In genomic region chr1:89198500-89199072, GRCh38 we compare ENCODE assay signal across 8 cellular contexts. TPM values are rescaled to one million over a fixed set of nuclear protein-coding genes. Genes with fewer than 3 reads are reported as not detected.
A peak's percentile ranks its signal among the peaks of the same experiment; 100 is the strongest.
DNase-seq lines count a peak whose midpoint lies in the region; ATAC-seq and TF ChIP-seq lines count a peak whose summit lies in the region.

Gene GBP4 (minus strand): TSS chr1:89198942. CDS start chr1:89198834, 108 bp downstream.

- dilution Hi-C loops in mammary epithelial cell (cut with HindIII; ENCODE audit: low sequenced_read_pairs): no loop called here

- no peaks in the 10 kb centered on the region for H4K20me1 ChIP-seq in mammary epithelial cell (ENCODE audit: insufficient read depth, low read length)

- peak; percentile 68 for ATAC-seq in GM18868 (IDR thresholded peaks at IDR 0.05; ENCODE audit: unreplicated experiment)
- peak; percentile 39 for ATAC-seq in HG03064 (IDR thresholded peaks at IDR 0.05; ENCODE audit: low read depth, unreplicated experiment)
- ATAC-seq in right lobe of liver: peak; percentile 82 to 87 (median 83)

- TF ChIP-seq CTCF in WI38 (IDR thresholded peaks at IDR 0.05; ENCODE audit: low read depth, low read length) (no peak), mammary epithelial cell (conservative IDR thresholded peaks at IDR 0.05 in 1 of 2, IDR thresholded peaks at IDR 0.05 in 1 of 2; ENCODE audit: extremely low read depth in 1 of 2, insufficient read depth in 1 of 2, low read depth in 1 of 2, low read length in 2 of 2) (no peak), right lobe of liver (IDR thresholded peaks at IDR 0.05) (no peak)

- no peak within 1 kb of the TSS for H3K9ac ChIP-seq in mammary epithelial cell (ENCODE audit: insufficient read depth, low read length)

- H3K4me1 ChIP-seq in mammary epithelial cell (ENCODE audit: insufficient read depth, low read length) (no peaks in the 10 kb centered on the region), right lobe of liver (peaks cover 0 to 6% (median 0%) of the 10 kb centered on the region in 4 donors)

- 45% methylated on average over 20 of the region's 20 CpGs for WGBS in mammary epithelial cell (ENCODE audit: low coverage, missing lambda C conversion rate)
- WGBS in right lobe of liver (ENCODE audit: insufficient coverage, low coverage, low lambda C conversion rate, missing lambda C conversion rate): under 1% methylated on average over 15 of the region's 20 CpGs

- intact Hi-C loops in mammary epithelial cell (cut with micrococcal nuclease) (no loop called here), right lobe of liver (cut with DNase I) (no loop called here)

- in situ Hi-C loops in mammary epithelial cell (cut with MboI; ENCODE audit: low sequenced_read_pairs in 2 of 2): no loop called here

- CTCF ChIA-PET in mammary epithelial cell (lab: Charles Lee; ENCODE audit: low non-redundant PET): no interaction called here

- peak; percentile 25 for DNase-seq in mammary epithelial cell
- peak; percentile 49 to 72 (median 52) for DNase-seq in right lobe of liver
- peak; percentile 9 to 26 (median 15) for DNase-seq in stimulated activated CD4-positive, alpha-beta T cell treated with anti-CD3 and anti-CD28 coated beads, TNF-alpha, amount 100 ng/mL, for 4 hours (ENCODE audit: low read depth in 3 of 3)
- DNase-seq in cortex of kidney (lab: John Stamatoyannopoulos, UW): no peak
- no peak for DNase-seq in GF-D8 (lab: John Stamatoyannopoulos, UW)

- H3K4me2 ChIP-seq in mammary epithelial cell (ENCODE audit: insufficient read depth, low read depth, low read length): peak within 1 kb of the TSS; percentile 80

- no peak within 1 kb of the TSS for H3K27ac ChIP-seq in mammary epithelial cell (ENCODE audit: insufficient read depth, low read depth, low read length)
- H3K27ac ChIP-seq in right lobe of liver: peak within 1 kb of the TSS; percentile 74 to 84 (median 81)

- BruUV-seq in mammary epithelial cell (replicated peaks; lab: Mats Ljungman, UMichigan): no TSS peak

- H3K27me3 ChIP-seq in mammary epithelial cell (ENCODE audit: insufficient read depth, low read length) (no peaks in the 10 kb centered on the region), right lobe of liver (no peaks in the 10 kb centered on the region)

- no peaks in the 10 kb centered on the region for H3K36me3 ChIP-seq in mammary epithelial cell (ENCODE audit: insufficient read depth, low read length)
- H3K36me3 ChIP-seq in right lobe of liver: peaks cover 0 to 11% (median 0%) of the 10 kb centered on the region in 4 donors

- H3K4me3 ChIP-seq in WI38 (ENCODE audit: low read depth, low read length) (peak within 1 kb of the TSS; percentile 60), mammary epithelial cell (replicated peaks in 1 of 3; ENCODE audit: insufficient read depth in 1 of 3, low read depth in 2 of 3, low read length in 3 of 3) (peak within 1 kb of the TSS; percentile 17 to 34 (median 19)), right lobe of liver (peak within 1 kb of the TSS; percentile 49 to 58 (median 57))

- no peak for TF ChIP-seq POLR2A in right lobe of liver (IDR thresholded peaks at IDR 0.05)

- no peaks in the 10 kb centered on the region for H3K79me2 ChIP-seq in mammary epithelial cell (ENCODE audit: insufficient read depth, low read length)

- no peaks in the 10 kb centered on the region for H3K9me3 ChIP-seq in mammary epithelial cell (replicated peaks; ENCODE audit: insufficient read depth, low read length)
- H3K9me3 ChIP-seq in right lobe of liver: no peaks in the 10 kb centered on the region

- peak within 1 kb of the TSS; percentile 67 for H2AFZ ChIP-seq in mammary epithelial cell (ENCODE audit: low read depth, low read length)

RNA-seq across cellular contexts. Expression of gene GBP4, which starts in this region (rescaled TPM):
- total RNA-seq in mammary epithelial cell (not detected), right lobe of liver (10 to 100 TPM in 2 of 6 experiments, 1 to 10 TPM in 4; 3.9 to 12.6 (median 6.8) TPM)
- polyA plus RNA-seq in mammary epithelial cell: not detected
- not detected for polyA minus RNA-seq in mammary epithelial cell

Comparison
In these comparisons a context has a peak if more than half of its experiments do, and no peak if none do; other contexts are left out.
1. RNA of gene GBP4 (total RNA-seq): 3.9 to 12.6 TPM in right lobe of liver; not detected in mammary epithelial cell; every median in the first group is over 4 times any median in the second.
2. Peak in DNase-seq, H3K4me3 ChIP-seq and H3K4me2 ChIP-seq in mammary epithelial cell; RNA of the gene not detected or under 1 TPM.
3. DNase-seq: peak in right lobe of liver (3 of 3) and stimulated activated CD4-positive, alpha-beta T cell treated with anti-CD3 and anti-CD28 coated beads, TNF-alpha, amount 100 ng/mL, for 4 hours (3 of 3); none in cortex of kidney (single experiment) and GF-D8 (single experiment).
4. Peak in every context shown above with its lines, with median percentiles within 50 percentile points of each other: ATAC-seq and H3K4me3 ChIP-seq.